ENCODE assay signal across 8 cellular contexts in genomic region chr12:101939856-101940265, GRCh38.
DNase-seq lines count a peak whose midpoint lies in the region; ATAC-seq, FAIRE-seq and TF ChIP-seq lines count a peak whose summit lies in the region.

No MANE protein-coding gene starts in this region.

- CTCF ChIA-PET in Panc1 (lab: Charles Lee): no interaction called here

- no peak overlapping the region for H3K4me3 Mint-ChIP-seq in activated T-helper 1 cell treated with anti-CD3 and anti-CD28 coated beads, Interleukin-12 subunit alpha, Interleukin-12 subunit beta, Interleukin-2, Interleukin-4 antibody, amounts not matched to agents 30 ng/mL and 10 ng/mL and 1 ng/mL, durations not matched to agents 14 hours and 24 hours and 36 hours

- H3K79me2 ChIP-seq in parathyroid adenoma: no peaks in the 10 kb centered on the region

- H3K36me3 ChIP-seq in Panc1 (ENCODE audit: control insufficient read depth, insufficient read depth, low read length) (no peaks in the 10 kb centered on the region), gastroesophageal sphincter (no peaks in the 10 kb centered on the region), parathyroid adenoma (ENCODE audit: control insufficient read depth, insufficient read depth, low read length) (no peaks in the 10 kb centered on the region)

- POLR2A ChIA-PET in Panc1 (lab: Charles Lee): no interaction called here

- H3K4me2 ChIP-seq in parathyroid adenoma (ENCODE audit: low read length): no peak overlapping the region

- DNase-seq in Panc1 (ENCODE audit: low read depth, low spot score): peak; percentile 18
- peak; percentile 45 for DNase-seq in activated T-helper 1 cell treated with anti-CD3 and anti-CD28 coated beads, Interleukin-12 subunit alpha, Interleukin-12 subunit beta, Interleukin-2, Interleukin-4 antibody, amounts not matched to agents 30 ng/mL and 10 ng/mL and 1 ng/mL, durations not matched to agents 14 hours and 24 hours and 36 hours (ENCODE audit: low spot score)
- DNase-seq in urothelium cell line (ENCODE audit: low spot score): peak; percentile 46

- H3K4me1 ChIP-seq in Panc1 (ENCODE audit: control insufficient read depth, insufficient read depth, low read length) (no peaks in the 10 kb centered on the region), gastroesophageal sphincter (peaks cover 0 to 18% (median 0%) of the 10 kb centered on the region in 3 donors), parathyroid adenoma (peaks cover 9% of the 10 kb centered on the region)

- no peak overlapping the region for H3K27ac Mint-ChIP-seq in activated T-helper 1 cell treated with anti-CD3 and anti-CD28 coated beads, Interleukin-12 subunit alpha, Interleukin-12 subunit beta, Interleukin-2, Interleukin-4 antibody, amounts not matched to agents 30 ng/mL and 10 ng/mL and 1 ng/mL, durations not matched to agents 14 hours and 24 hours and 36 hours

- intact Hi-C loops in Panc1 (cut with micrococcal nuclease; ENCODE audit: unreplicated experiment): loop anchor here (5.0 to 10.0 kb wide), 2 partner anchors 545 to 872 kb away; partner anchors contain the start of gene IGF1
- intact Hi-C loops in activated T-helper 1 cell treated with anti-CD3 and anti-CD28 coated beads, Interleukin-12 subunit alpha, Interleukin-12 subunit beta, Interleukin-2, Interleukin-4 antibody, amounts not matched to agents 30 ng/mL and 10 ng/mL and 1 ng/mL, durations not matched to agents 14 hours and 24 hours and 36 hours (cut with micrococcal nuclease): loop anchor here (1.0 to 10.0 kb wide), 8 partner anchors 180 to 1565 kb away; partner anchors contain the start of genes NUP37 and PARPBP

- H3K9me3 ChIP-seq in Panc1 (ENCODE audit: control insufficient read depth, insufficient read depth, low read depth, low read length) (no peaks in the 10 kb centered on the region), gastroesophageal sphincter (no peaks in the 10 kb centered on the region), parathyroid adenoma (ENCODE audit: control insufficient read depth, low read length) (no peaks in the 10 kb centered on the region)

- ATAC-seq in Panc1 (peak; percentile 79; the same call in 1 of the 2 replicates), gastroesophageal sphincter (peak; percentile 35), GM19452 (IDR thresholded peaks at IDR 0.05; ENCODE audit: unreplicated experiment) (no peak)

- no peaks in the 10 kb centered on the region for H3K9me3 Mint-ChIP-seq in activated T-helper 1 cell treated with anti-CD3 and anti-CD28 coated beads, Interleukin-12 subunit alpha, Interleukin-12 subunit beta, Interleukin-2, Interleukin-4 antibody, amounts not matched to agents 30 ng/mL and 10 ng/mL and 1 ng/mL, durations not matched to agents 14 hours and 24 hours and 36 hours

- no peak overlapping the region for H3K27ac ChIP-seq in Panc1 (ENCODE audit: low read length)
- peak overlapping the region in 3 of 4 donors; percentile 33 to 69 (median 46) for H3K27ac ChIP-seq in gastroesophageal sphincter
- no peak overlapping the region for H3K27ac ChIP-seq in parathyroid adenoma

- TF ChIP-seq EP300 in Ishikawa (IDR thresholded peaks at IDR 0.05; ENCODE audit: borderline replicate concordance) (no peak), gastroesophageal sphincter (IDR thresholded peaks at IDR 0.05) (no peak)

- no peak for TF ChIP-seq POLR2A in gastroesophageal sphincter (IDR thresholded peaks at IDR 0.05)

- H2AFZ ChIP-seq in parathyroid adenoma: peak overlapping the region; percentile 59

- TF ChIP-seq CTCF in GM12872 (IDR thresholded peaks at IDR 0.05; ENCODE audit: insufficient read depth, low read depth, low read length) (peak; percentile 82), Panc1 (IDR thresholded peaks at IDR 0.05) (peak; percentile 82), gastroesophageal sphincter (IDR thresholded peaks at IDR 0.05) (peak; percentile 44 to 82 (median 72)), parathyroid adenoma (IDR thresholded peaks at IDR 0.05) (peak; percentile 80)

- no peaks in the 10 kb centered on the region for H3K36me3 Mint-ChIP-seq in activated T-helper 1 cell treated with anti-CD3 and anti-CD28 coated beads, Interleukin-12 subunit alpha, Interleukin-12 subunit beta, Interleukin-2, Interleukin-4 antibody, amounts not matched to agents 30 ng/mL and 10 ng/mL and 1 ng/mL, durations not matched to agents 14 hours and 24 hours and 36 hours (ENCODE audit: low read depth)

- peak; percentile 93 for TF ChIP-seq RAD21 in Ishikawa (IDR thresholded peaks at IDR 0.05; ENCODE audit: low read depth)

- H3K27me3 Mint-ChIP-seq in activated T-helper 1 cell treated with anti-CD3 and anti-CD28 coated beads, Interleukin-12 subunit alpha, Interleukin-12 subunit beta, Interleukin-2, Interleukin-4 antibody, amounts not matched to agents 30 ng/mL and 10 ng/mL and 1 ng/mL, durations not matched to agents 14 hours and 24 hours and 36 hours (ENCODE audit: insufficient read depth): peaks cover 8% of the 10 kb centered on the region

- H3K27me3 ChIP-seq in Panc1 (ENCODE audit: control insufficient read depth, insufficient read depth, low read length): peaks cover 10% of the 10 kb centered on the region
- no peaks in the 10 kb centered on the region for H3K27me3 ChIP-seq in gastroesophageal sphincter
- H3K27me3 ChIP-seq in parathyroid adenoma (ENCODE audit: control insufficient read depth, insufficient read depth, low read length): no peaks in the 10 kb centered on the region

- peaks cover 39% of the 10 kb centered on the region for H3K4me1 Mint-ChIP-seq in activated T-helper 1 cell treated with anti-CD3 and anti-CD28 coated beads, Interleukin-12 subunit alpha, Interleukin-12 subunit beta, Interleukin-2, Interleukin-4 antibody, amounts not matched to agents 30 ng/mL and 10 ng/mL and 1 ng/mL, durations not matched to agents 14 hours and 24 hours and 36 hours (ENCODE audit: low read depth)

- FAIRE-seq in urothelium cell line (lab: Jason Lieb, UNC): no peak

- in situ Hi-C loops in Panc1 (cut with HindIII; ENCODE audit: low pct_unique_long_range_greater_than_20kb, low sequenced_read_pairs): no loop called here

- H3K9ac ChIP-seq in parathyroid adenoma: no peak overlapping the region

- H3K4me3 ChIP-seq in Panc1 (ENCODE audit: low read depth in 2 of 2, low read length in 2 of 2) (no peak overlapping the region), gastroesophageal sphincter (no peak overlapping the region), parathyroid adenoma (ENCODE audit: low read depth, low read length) (no peak overlapping the region)

- WGBS in gastroesophageal sphincter (ENCODE audit: low coverage in 1 of 2), 2 donors: 0 to 3% methylated on average over 3 of the region's 3 CpGs

- BruUV-seq in Panc1 (replicated peaks; lab: Mats Ljungman, UMichigan): no TSS peak

TF ChIP-seq in Ishikawa, 13 proteins besides CTCF, POLR2A, EP300 and RAD21:
- no peak for TF ChIP-seq EGR1 (IDR thresholded peaks at IDR 0.05)
- TF ChIP-seq ZBTB7A (IDR thresholded peaks at IDR 0.05; ENCODE audit: low read depth): no peak
- TF ChIP-seq YY1 (IDR thresholded peaks at IDR 0.05; ENCODE audit: low read depth): no peak

Comparison
In these comparisons a context has a peak if more than half of its experiments do, and no peak if none do; other contexts are left out.
1. H3K27ac ChIP-seq: peak in gastroesophageal sphincter (3 of 4); none in Panc1 (single experiment) and parathyroid adenoma (single experiment).
2. Peak in every context shown above with its lines, with median percentiles within 50 percentile points of each other: CTCF ChIP-seq and DNase-seq.